ENCODE assay signal across 18 cellular contexts in genomic region chr2:207327513-207327912, GRCh38.
DNase-seq lines count a peak whose midpoint lies in the region; ATAC-seq and TF ChIP-seq lines count a peak whose summit lies in the region.
"Had no signal": no experiment of that assay in that cellular context is flagged by ENCODE, and none has a peak within 500 bp of the region (broad histone marks: within the 10 kb centered on the region; RNA-seq: fewer than 3 reads in every experiment).

No MANE protein-coding gene starts in this region.

- no peak for TF ChIP-seq CTCF in suprapubic skin (IDR thresholded peaks at IDR 0.05)

- peaks cover 6% of the 10 kb centered on the region for H3K9me3 Mint-ChIP-seq in activated CD4-positive, alpha-beta T cell treated with anti-CD3 and anti-CD28 coated beads, Interleukin-2, amount 10 ng/mL, durations not matched to agents 24 days and 14 days
- H3K9me3 Mint-ChIP-seq in activated CD4-positive, alpha-beta T cell treated with anti-CD3 and anti-CD28 coated beads for 36 hours (ENCODE audit: low read depth): no peaks in the 10 kb centered on the region
- no peaks in the 10 kb centered on the region for H3K9me3 Mint-ChIP-seq in dendritic cell treated with granulocyte-macrophage colony-stimulating factor and Interleukin-4, amounts not matched to agents 40 ng/mL and 50 ng/mL, for 4 days
- H3K9me3 Mint-ChIP-seq: HFFc6 had no signal

- no peak overlapping the region for H3K4me3 Mint-ChIP-seq in activated CD4-positive, alpha-beta T cell treated with anti-CD3 and anti-CD28 coated beads, Interleukin-2, amount 10 ng/mL, durations not matched to agents 24 days and 14 days
- no peak overlapping the region for H3K4me3 Mint-ChIP-seq in activated CD4-positive, alpha-beta T cell treated with anti-CD3 and anti-CD28 coated beads for 36 hours
- H3K4me3 Mint-ChIP-seq in dendritic cell treated with granulocyte-macrophage colony-stimulating factor and Interleukin-4, amounts not matched to agents 40 ng/mL and 50 ng/mL, for 4 days: no peak overlapping the region
- H3K4me3 Mint-ChIP-seq: HFFc6 had no signal

- H3K27me3 Mint-ChIP-seq in activated CD4-positive, alpha-beta T cell treated with anti-CD3 and anti-CD28 coated beads, Interleukin-2, amount 10 ng/mL, durations not matched to agents 24 days and 14 days: no peaks in the 10 kb centered on the region
- H3K27me3 Mint-ChIP-seq in activated CD4-positive, alpha-beta T cell treated with anti-CD3 and anti-CD28 coated beads for 36 hours: no peaks in the 10 kb centered on the region
- no peaks in the 10 kb centered on the region for H3K27me3 Mint-ChIP-seq in dendritic cell treated with granulocyte-macrophage colony-stimulating factor and Interleukin-4, amounts not matched to agents 40 ng/mL and 50 ng/mL, for 4 days

- H3K27ac Mint-ChIP-seq in activated CD4-positive, alpha-beta T cell treated with anti-CD3 and anti-CD28 coated beads, Interleukin-2, amount 10 ng/mL, durations not matched to agents 24 days and 14 days: peak overlapping the region; percentile 16
- no peak overlapping the region for H3K27ac Mint-ChIP-seq in activated CD4-positive, alpha-beta T cell treated with anti-CD3 and anti-CD28 coated beads for 36 hours
- peak overlapping the region; percentile 49 for H3K27ac Mint-ChIP-seq in dendritic cell treated with granulocyte-macrophage colony-stimulating factor and Interleukin-4, amounts not matched to agents 40 ng/mL and 50 ng/mL, for 4 days
- H3K27ac Mint-ChIP-seq: HFFc6 had no signal

- intact Hi-C loops in activated CD4-positive, alpha-beta T cell treated with anti-CD3 and anti-CD28 coated beads, Interleukin-2, amount 10 ng/mL, durations not matched to agents 24 days and 14 days (cut with micrococcal nuclease): no loop called here
- intact Hi-C loops in activated CD4-positive, alpha-beta T cell treated with anti-CD3 and anti-CD28 coated beads for 36 hours (cut with DNase I, micrococcal nuclease): loop anchor here (1.0 to 5.0 kb wide), 2 partner anchors 10 to 145 kb away; no protein-coding TSS in a partner anchor
- intact Hi-C loops in dendritic cell treated with granulocyte-macrophage colony-stimulating factor and Interleukin-4, amounts not matched to agents 40 ng/mL and 50 ng/mL, for 4 days (cut with micrococcal nuclease): no loop called here

- no peak for ATAC-seq in activated CD4-positive, alpha-beta T cell treated with anti-CD3 and anti-CD28 coated beads for 36 hours
- peak; percentile 32 for ATAC-seq in HG02588 (IDR thresholded peaks at IDR 0.05; ENCODE audit: unreplicated experiment)
- ATAC-seq in HG03442 (IDR thresholded peaks at IDR 0.05; ENCODE audit: unreplicated experiment): peak; percentile 29
- no peak for ATAC-seq in HG02884 (IDR thresholded peaks at IDR 0.05; ENCODE audit: unreplicated experiment)

- CTCF ChIA-PET in activated CD4-positive, alpha-beta T cell treated with anti-CD3 and anti-CD28 coated beads for 36 hours (lab: Charles Lee): no interaction called here

- H3K27ac ChIP-seq in suprapubic skin: no peak overlapping the region
- H3K27ac ChIP-seq: BLaER1, KMS-11, PC-9 had no signal

- no peak overlapping the region for H3K4me3 ChIP-seq in suprapubic skin
- H3K4me3 ChIP-seq: BLaER1, PC-9 had no signal

- H3K9me3 ChIP-seq in suprapubic skin: no peaks in the 10 kb centered on the region
- H3K9me3 ChIP-seq: BLaER1 had no signal

- TF ChIP-seq POLR2A in suprapubic skin (IDR thresholded peaks at IDR 0.05): no peak

- 80% methylated on average over 1 of the region's 1 CpG for WGBS in suprapubic skin

- peaks cover 43% of the 10 kb centered on the region for H3K4me1 Mint-ChIP-seq in activated CD4-positive, alpha-beta T cell treated with anti-CD3 and anti-CD28 coated beads, Interleukin-2, amount 10 ng/mL, durations not matched to agents 24 days and 14 days
- peaks cover 48% of the 10 kb centered on the region for H3K4me1 Mint-ChIP-seq in activated CD4-positive, alpha-beta T cell treated with anti-CD3 and anti-CD28 coated beads for 36 hours
- peaks cover 46% of the 10 kb centered on the region for H3K4me1 Mint-ChIP-seq in dendritic cell treated with granulocyte-macrophage colony-stimulating factor and Interleukin-4, amounts not matched to agents 40 ng/mL and 50 ng/mL, for 4 days (ENCODE audit: low read depth)

- no peaks in the 10 kb centered on the region for H3K36me3 ChIP-seq in suprapubic skin
- H3K36me3 ChIP-seq: BLaER1 had no signal

- POLR2A ChIA-PET in activated CD4-positive, alpha-beta T cell treated with anti-CD3 and anti-CD28 coated beads for 36 hours (lab: Charles Lee): no interaction called here

- peaks cover 8% of the 10 kb centered on the region for H3K4me1 ChIP-seq in suprapubic skin
- H3K4me1 ChIP-seq: BLaER1 had no signal

- TF ChIP-seq EP300 in suprapubic skin (IDR thresholded peaks at IDR 0.05): no peak

- no peak for DNase-seq in activated CD4-positive, alpha-beta T cell treated with anti-CD3 and anti-CD28 coated beads, Interleukin-2, amount 10 ng/mL, durations not matched to agents 24 days and 14 days
- DNase-seq in activated CD4-positive, alpha-beta T cell treated with anti-CD3 and anti-CD28 coated beads for 36 hours: no peak
- DNase-seq in suprapubic skin (ENCODE audit: low spot score in 2 of 2): no peak
- DNase-seq in NCI-H774 (lab: John Stamatoyannopoulos, UW): no peak
- DNase-seq: 8988T, DMS 273 treated with DMSO at 0.1 percent for 48 hours, HFFc6, MM.1S, NCI-H1105, NCI-H1694 treated with DMSO at 0.1 percent for 48 hours, NCI-H69, PC-9 had no signal

- no peaks in the 10 kb centered on the region for H3K36me3 Mint-ChIP-seq in activated CD4-positive, alpha-beta T cell treated with anti-CD3 and anti-CD28 coated beads, Interleukin-2, amount 10 ng/mL, durations not matched to agents 24 days and 14 days (ENCODE audit: low read depth)
- peaks cover 3% of the 10 kb centered on the region for H3K36me3 Mint-ChIP-seq in activated CD4-positive, alpha-beta T cell treated with anti-CD3 and anti-CD28 coated beads for 36 hours (ENCODE audit: low read depth)
- no peaks in the 10 kb centered on the region for H3K36me3 Mint-ChIP-seq in dendritic cell treated with granulocyte-macrophage colony-stimulating factor and Interleukin-4, amounts not matched to agents 40 ng/mL and 50 ng/mL, for 4 days (ENCODE audit: low read depth)

- H3K27me3 ChIP-seq in suprapubic skin: no peaks in the 10 kb centered on the region
- H3K27me3 ChIP-seq: BLaER1 had no signal

Comparison
In these comparisons a context has a peak if more than half of its experiments do, and no peak if none do; other contexts are left out.
1. intact Hi-C loops: an anchor here in activated CD4-positive, alpha-beta T cell treated with anti-CD3 and anti-CD28 coated beads for 36 hours (1.0 to 5.0 kb wide); none called in activated CD4-positive, alpha-beta T cell treated with anti-CD3 and anti-CD28 coated beads, Interleukin-2, amount 10 ng/mL, durations not matched to agents 24 days and 14 days and dendritic cell treated with granulocyte-macrophage colony-stimulating factor and Interleukin-4, amounts not matched to agents 40 ng/mL and 50 ng/mL, for 4 days.
2. ATAC-seq: peak in HG02588 (single experiment) and HG03442 (single experiment); none in activated CD4-positive, alpha-beta T cell treated with anti-CD3 and anti-CD28 coated beads for 36 hours (single experiment) and HG02884 (single experiment).